Comparison of ENCODE assay signal across 19 cellular contexts in genomic region chr20:44221368-44221767, GRCh38. TPM values are rescaled to one million over a fixed set of nuclear protein-coding genes. Genes with fewer than 3 reads are reported as not detected.
DNase-seq lines count a peak whose midpoint lies in the region; ATAC-seq and TF ChIP-seq lines count a peak whose summit lies in the region.
"Had no signal": no experiment of that assay in that cellular context is flagged by ENCODE, and none has a peak within 500 bp of the region (broad histone marks: within the 10 kb centered on the region; RNA-seq: fewer than 3 reads in every experiment).

No MANE protein-coding gene starts in this region.

- ATAC-seq in activated T-cell treated with anti-CD3 and anti-CD28 coated beads, Interleukin-2, amount 50 U/mL, for 72 hours (replicated peaks in 1 of 2) = no peak
- ATAC-seq in natural killer cell = no peak
- ATAC-seq in natural killer cell treated with Interleukin-12 subunit alpha and Interleukin-12 subunit beta and Interleukin-15 and Interleukin-18, amount 100 ng/mL, for 72 hours = no peak
- ATAC-seq in central memory CD8-positive, alpha-beta T cell (replicated peaks; ENCODE audit: extremely low read depth, poor library complexity, severe bottlenecking) = no peak
- no peak for ATAC-seq in stimulated activated memory B cell treated with anti-CD40 and anti-IgM and Interleukin-4, amounts not matched to agents 10 μg/mL and 1 μg/mL and 100 μg/mL, for 72 hours
- ATAC-seq: GM23338, HCT116, K562, Right ventricle myocardium inferior had no signal

- H3K27me3 Mint-ChIP-seq in activated T-cell treated with anti-CD3 and anti-CD28 coated beads, Interleukin-2, amount 50 U/mL, for 72 hours (ENCODE audit: low read depth) = no peaks in the 10 kb centered on the region
- H3K27me3 Mint-ChIP-seq in activated T-cell treated with anti-CD3 and anti-CD28 coated beads, Interleukin-2, amount 50 U/mL, for 24 hours = no peaks in the 10 kb centered on the region
- H3K27me3 Mint-ChIP-seq in natural killer cell (ENCODE audit: low read depth in 2 of 2) = no peaks in the 10 kb centered on the region
- H3K27me3 Mint-ChIP-seq in natural killer cell treated with Interleukin-12 subunit alpha and Interleukin-12 subunit beta and Interleukin-15 and Interleukin-18, amount 100 ng/mL, for 72 hours = no peaks in the 10 kb centered on the region
- H3K27me3 Mint-ChIP-seq in central memory CD8-positive, alpha-beta T cell = no peaks in the 10 kb centered on the region
- no peaks in the 10 kb centered on the region for H3K27me3 Mint-ChIP-seq in stimulated activated memory B cell treated with anti-CD40 and anti-IgM and Interleukin-4, amounts not matched to agents 10 μg/mL and 1 μg/mL and 100 μg/mL, for 72 hours
- peaks cover 13% of the 10 kb centered on the region for H3K27me3 Mint-ChIP-seq in nephron progenitor cell (ENCODE audit: low read depth, poor library complexity)
- no peaks in the 10 kb centered on the region for H3K27me3 Mint-ChIP-seq in activated CD4-positive, alpha-beta memory T cell treated with anti-CD3 and anti-CD28 coated beads for 36 hours
- H3K27me3 Mint-ChIP-seq: B cell had no signal

- H3K4me3 Mint-ChIP-seq in activated T-cell treated with anti-CD3 and anti-CD28 coated beads, Interleukin-2, amount 50 U/mL, for 72 hours = no peak overlapping the region
- no peak overlapping the region for H3K4me3 Mint-ChIP-seq in activated T-cell treated with anti-CD3 and anti-CD28 coated beads, Interleukin-2, amount 50 U/mL, for 24 hours
- H3K4me3 Mint-ChIP-seq in natural killer cell = peak overlapping the region; percentile 5
- H3K4me3 Mint-ChIP-seq in natural killer cell treated with Interleukin-12 subunit alpha and Interleukin-12 subunit beta and Interleukin-15 and Interleukin-18, amount 100 ng/mL, for 72 hours = no peak overlapping the region
- H3K4me3 Mint-ChIP-seq in central memory CD8-positive, alpha-beta T cell = no peak overlapping the region
- H3K4me3 Mint-ChIP-seq in stimulated activated memory B cell treated with anti-CD40 and anti-IgM and Interleukin-4, amounts not matched to agents 10 μg/mL and 1 μg/mL and 100 μg/mL, for 72 hours = no peak overlapping the region
- no peak overlapping the region for H3K4me3 Mint-ChIP-seq in nephron progenitor cell
- H3K4me3 Mint-ChIP-seq in activated CD4-positive, alpha-beta memory T cell treated with anti-CD3 and anti-CD28 coated beads for 36 hours = no peak overlapping the region
- H3K4me3 Mint-ChIP-seq: B cell, GM23338 had no signal

- no peak for DNase-seq in activated T-cell treated with anti-CD3 and anti-CD28 coated beads, Interleukin-2, amount 50 U/mL, for 72 hours
- DNase-seq in activated T-cell treated with anti-CD3 and anti-CD28 coated beads, Interleukin-2, amount 50 U/mL, for 24 hours = no peak
- DNase-seq in natural killer cell = no peak
- no peak for DNase-seq in natural killer cell treated with Interleukin-12 subunit alpha and Interleukin-12 subunit beta and Interleukin-15 and Interleukin-18, amount 100 ng/mL, for 72 hours (ENCODE audit: low spot score)
- DNase-seq in central memory CD8-positive, alpha-beta T cell (ENCODE audit: low spot score in 2 of 2) = no peak
- no peak for DNase-seq in nephron progenitor cell
- no peak for DNase-seq in activated CD4-positive, alpha-beta memory T cell treated with anti-CD3 and anti-CD28 coated beads for 36 hours
- DNase-seq: NCI-H1105, NCI-H2081 treated with DMSO at 0.1 percent for 48 hours, NCI-H510A, NCI-H774 had no signal

- peak overlapping the region; percentile 67 for H3K27ac Mint-ChIP-seq in activated T-cell treated with anti-CD3 and anti-CD28 coated beads, Interleukin-2, amount 50 U/mL, for 72 hours
- H3K27ac Mint-ChIP-seq in activated T-cell treated with anti-CD3 and anti-CD28 coated beads, Interleukin-2, amount 50 U/mL, for 24 hours = no peak overlapping the region
- H3K27ac Mint-ChIP-seq in natural killer cell (no peak overlapping the region), nephron progenitor cell (no peak overlapping the region)
- no peak overlapping the region for H3K27ac Mint-ChIP-seq in natural killer cell treated with Interleukin-12 subunit alpha and Interleukin-12 subunit beta and Interleukin-15 and Interleukin-18, amount 100 ng/mL, for 72 hours
- peak overlapping the region; percentile 88 for H3K27ac Mint-ChIP-seq in central memory CD8-positive, alpha-beta T cell (ENCODE audit: low read depth)
- peak overlapping the region; percentile 46 for H3K27ac Mint-ChIP-seq in stimulated activated memory B cell treated with anti-CD40 and anti-IgM and Interleukin-4, amounts not matched to agents 10 μg/mL and 1 μg/mL and 100 μg/mL, for 72 hours
- no peak overlapping the region for H3K27ac Mint-ChIP-seq in activated CD4-positive, alpha-beta memory T cell treated with anti-CD3 and anti-CD28 coated beads for 36 hours
- H3K27ac Mint-ChIP-seq: B cell, GM23338 had no signal

- intact Hi-C loops in natural killer cell (cut with micrococcal nuclease) = no loop called here
- intact Hi-C loops in activated CD4-positive, alpha-beta memory T cell treated with anti-CD3 and anti-CD28 coated beads for 36 hours (cut with micrococcal nuclease) = no loop called here

- peaks cover 40% of the 10 kb centered on the region for H3K4me1 Mint-ChIP-seq in activated T-cell treated with anti-CD3 and anti-CD28 coated beads, Interleukin-2, amount 50 U/mL, for 72 hours (ENCODE audit: low read depth)
- peaks cover 39% of the 10 kb centered on the region for H3K4me1 Mint-ChIP-seq in activated T-cell treated with anti-CD3 and anti-CD28 coated beads, Interleukin-2, amount 50 U/mL, for 24 hours (ENCODE audit: low read depth)
- H3K4me1 Mint-ChIP-seq in natural killer cell = peaks cover 38 to 41% of the 10 kb centered on the region in 2 donors
- H3K4me1 Mint-ChIP-seq in natural killer cell treated with Interleukin-12 subunit alpha and Interleukin-12 subunit beta and Interleukin-15 and Interleukin-18, amount 100 ng/mL, for 72 hours (ENCODE audit: low read depth in 2 of 2) = peaks cover 27 to 33% of the 10 kb centered on the region in 2 donors
- H3K4me1 Mint-ChIP-seq in central memory CD8-positive, alpha-beta T cell = peaks cover 34% of the 10 kb centered on the region
- H3K4me1 Mint-ChIP-seq in stimulated activated memory B cell treated with anti-CD40 and anti-IgM and Interleukin-4, amounts not matched to agents 10 μg/mL and 1 μg/mL and 100 μg/mL, for 72 hours = peaks cover 30% of the 10 kb centered on the region
- H3K4me1 Mint-ChIP-seq in nephron progenitor cell = peaks cover 18% of the 10 kb centered on the region
- peaks cover 31% of the 10 kb centered on the region for H3K4me1 Mint-ChIP-seq in activated CD4-positive, alpha-beta memory T cell treated with anti-CD3 and anti-CD28 coated beads for 36 hours (ENCODE audit: low read depth)

- no peak for TF ChIP-seq CTCF in natural killer cell (IDR thresholded peaks at IDR 0.05)
- no peak for TF ChIP-seq CTCF in nephron progenitor cell (IDR thresholded peaks at IDR 0.05)

- POLR2A ChIA-PET in activated CD4-positive, alpha-beta memory T cell treated with anti-CD3 and anti-CD28 coated beads for 36 hours (lab: Charles Lee) = no interaction called here

- no peaks in the 10 kb centered on the region for H3K36me3 Mint-ChIP-seq in activated T-cell treated with anti-CD3 and anti-CD28 coated beads, Interleukin-2, amount 50 U/mL, for 72 hours (ENCODE audit: insufficient read depth in 2 of 2)
- no peaks in the 10 kb centered on the region for H3K36me3 Mint-ChIP-seq in activated T-cell treated with anti-CD3 and anti-CD28 coated beads, Interleukin-2, amount 50 U/mL, for 24 hours (ENCODE audit: low read depth)
- H3K36me3 Mint-ChIP-seq in natural killer cell (no peaks in the 10 kb centered on the region), nephron progenitor cell (ENCODE audit: low read depth) (no peaks in the 10 kb centered on the region)
- no peaks in the 10 kb centered on the region for H3K36me3 Mint-ChIP-seq in natural killer cell treated with Interleukin-12 subunit alpha and Interleukin-12 subunit beta and Interleukin-15 and Interleukin-18, amount 100 ng/mL, for 72 hours
- H3K36me3 Mint-ChIP-seq in central memory CD8-positive, alpha-beta T cell (ENCODE audit: insufficient read depth) = peaks cover 3% of the 10 kb centered on the region
- H3K36me3 Mint-ChIP-seq in stimulated activated memory B cell treated with anti-CD40 and anti-IgM and Interleukin-4, amounts not matched to agents 10 μg/mL and 1 μg/mL and 100 μg/mL, for 72 hours = peaks cover 24% of the 10 kb centered on the region
- H3K36me3 Mint-ChIP-seq in activated CD4-positive, alpha-beta memory T cell treated with anti-CD3 and anti-CD28 coated beads for 36 hours = no peaks in the 10 kb centered on the region

- CTCF ChIA-PET in activated CD4-positive, alpha-beta memory T cell treated with anti-CD3 and anti-CD28 coated beads for 36 hours (lab: Charles Lee) = interaction anchor here (10.3 kb wide), 1 partner anchor 89 kb away, joined by 453 read pairs; the partner anchor contains the start of gene FITM2

- H3K9me3 Mint-ChIP-seq in activated T-cell treated with anti-CD3 and anti-CD28 coated beads, Interleukin-2, amount 50 U/mL, for 72 hours = no peaks in the 10 kb centered on the region
- H3K9me3 Mint-ChIP-seq in activated T-cell treated with anti-CD3 and anti-CD28 coated beads, Interleukin-2, amount 50 U/mL, for 24 hours = no peaks in the 10 kb centered on the region
- H3K9me3 Mint-ChIP-seq in natural killer cell = no peaks in the 10 kb centered on the region
- H3K9me3 Mint-ChIP-seq in natural killer cell treated with Interleukin-12 subunit alpha and Interleukin-12 subunit beta and Interleukin-15 and Interleukin-18, amount 100 ng/mL, for 72 hours = no peaks in the 10 kb centered on the region
- no peaks in the 10 kb centered on the region for H3K9me3 Mint-ChIP-seq in central memory CD8-positive, alpha-beta T cell
- no peaks in the 10 kb centered on the region for H3K9me3 Mint-ChIP-seq in stimulated activated memory B cell treated with anti-CD40 and anti-IgM and Interleukin-4, amounts not matched to agents 10 μg/mL and 1 μg/mL and 100 μg/mL, for 72 hours
- H3K9me3 Mint-ChIP-seq in nephron progenitor cell = no peaks in the 10 kb centered on the region
- H3K9me3 Mint-ChIP-seq in activated CD4-positive, alpha-beta memory T cell treated with anti-CD3 and anti-CD28 coated beads for 36 hours = no peaks in the 10 kb centered on the region
- H3K9me3 Mint-ChIP-seq: GM23338 had no signal

RNA-seq across cellular contexts. Expression of gene OSER1, which starts 10.8 kb away (rescaled TPM):
- total RNA-seq in activated T-cell treated with anti-CD3 and anti-CD28 coated beads, Interleukin-2, amount 50 U/mL, for 72 hours = 10 to 100 TPM; 47.1 to 47.5 TPM
- 10 to 100 TPM; 72.3 to 93.9 (median 78.3) TPM for total RNA-seq in natural killer cell
- 10 to 100 TPM; 21.9 to 27.0 TPM for total RNA-seq in natural killer cell treated with Interleukin-12 subunit alpha and Interleukin-12 subunit beta and Interleukin-15 and Interleukin-18, amount 100 ng/mL, for 72 hours
- total RNA-seq in activated CD4-positive, alpha-beta memory T cell treated with anti-CD3 and anti-CD28 coated beads for 36 hours = 10 to 100 TPM; 23.4 to 24.2 TPM

RNA-seq across cellular contexts. Expression of gene GDAP1L1, which starts 25.7 kb away (rescaled TPM):
- 1 to 10 TPM in 1 of 2 donors, under 1 TPM in 1; 1.00 to 1.0 TPM for total RNA-seq in activated T-cell treated with anti-CD3 and anti-CD28 coated beads, Interleukin-2, amount 50 U/mL, for 72 hours
- total RNA-seq in natural killer cell = not detected
- not detected for total RNA-seq in natural killer cell treated with Interleukin-12 subunit alpha and Interleukin-12 subunit beta and Interleukin-15 and Interleukin-18, amount 100 ng/mL, for 72 hours
- not detected for total RNA-seq in activated CD4-positive, alpha-beta memory T cell treated with anti-CD3 and anti-CD28 coated beads for 36 hours
- total RNA-seq: A172, B cell had no signal

RNA-seq across cellular contexts. Expression of gene JPH2, which starts 34.4 kb away (rescaled TPM):
- total RNA-seq in activated T-cell treated with anti-CD3 and anti-CD28 coated beads, Interleukin-2, amount 50 U/mL, for 72 hours = under 1 TPM; 0.29 to 0.46 TPM
- not detected for total RNA-seq in natural killer cell
- total RNA-seq in natural killer cell treated with Interleukin-12 subunit alpha and Interleukin-12 subunit beta and Interleukin-15 and Interleukin-18, amount 100 ng/mL, for 72 hours = 1 to 10 TPM; 1.0 to 2.0 TPM
- total RNA-seq in activated CD4-positive, alpha-beta memory T cell treated with anti-CD3 and anti-CD28 coated beads for 36 hours = not detected
- total RNA-seq: K562, OCI-LY7 had no signal

Comparison
In these comparisons a context has a peak if more than half of its experiments do, and no peak if none do; other contexts are left out.
1. H3K27ac Mint-ChIP-seq: peak in activated T-cell treated with anti-CD3 and anti-CD28 coated beads, Interleukin-2, amount 50 U/mL, for 72 hours (single experiment), central memory CD8-positive, alpha-beta T cell (single experiment) and stimulated activated memory B cell treated with anti-CD40 and anti-IgM and Interleukin-4, amounts not matched to agents 10 μg/mL and 1 μg/mL and 100 μg/mL, for 72 hours (single experiment); none in activated T-cell treated with anti-CD3 and anti-CD28 coated beads, Interleukin-2, amount 50 U/mL, for 24 hours (single experiment), natural killer cell (0 of 2), natural killer cell treated with Interleukin-12 subunit alpha and Interleukin-12 subunit beta and Interleukin-15 and Interleukin-18, amount 100 ng/mL, for 72 hours (0 of 2), nephron progenitor cell (single experiment) and activated CD4-positive, alpha-beta memory T cell treated with anti-CD3 and anti-CD28 coated beads for 36 hours (single experiment).